1 cellular context compared by ENCODE assay signal in the genomic region with DNA sequence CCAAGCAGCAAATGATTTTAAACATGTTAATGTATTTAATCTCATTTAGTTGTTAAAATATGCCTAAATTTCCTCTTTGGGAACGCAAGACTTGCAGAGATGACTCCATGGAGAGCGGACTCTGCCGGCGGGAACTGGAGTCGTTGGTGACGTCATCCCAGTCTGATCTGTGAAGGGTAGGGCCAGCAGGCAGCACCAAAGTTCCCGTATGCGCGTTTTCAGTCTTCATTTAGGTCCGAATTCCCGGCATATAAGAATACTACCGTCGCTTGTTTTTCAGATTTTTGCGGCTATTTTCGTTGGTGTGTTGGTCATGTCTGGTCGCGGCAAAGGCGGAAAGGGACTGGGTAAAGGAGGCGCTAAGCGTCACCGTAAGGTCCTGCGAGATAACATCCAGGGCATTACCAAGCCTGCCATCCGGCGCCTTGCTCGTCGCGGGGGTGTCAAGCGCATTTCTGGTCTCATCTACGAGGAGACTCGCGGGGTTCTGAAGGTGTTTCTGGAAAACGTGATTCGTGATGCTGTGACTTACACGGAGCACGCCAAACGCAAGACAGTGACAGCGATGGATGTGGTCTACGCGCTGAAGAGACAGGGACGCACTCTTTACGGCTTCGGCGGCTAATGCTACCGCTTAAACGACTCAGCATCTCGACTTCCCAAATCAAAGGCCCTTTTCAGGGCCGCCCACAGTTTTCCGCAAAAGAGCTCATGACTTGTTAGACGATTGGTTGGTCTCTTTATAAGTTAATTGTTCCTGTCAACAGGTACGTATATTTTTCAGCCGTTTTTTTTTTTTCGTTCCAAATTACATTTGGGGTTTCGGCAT.
TF ChIP-seq lines count a peak whose summit lies in the region.

No MANE protein-coding gene starts in this region.

TF ChIP-seq in HepG2, 621 proteins besides CTCF, POLR2A, EP300 and RAD21 (continued from another document):
- TF ChIP-seq ZBTB39 (CRISPR knock-in tag; IDR thresholded peaks at IDR 0.05) (no peak), ZNF33A (CRISPR knock-in tag; IDR thresholded peaks at IDR 0.05; ENCODE audit: borderline replicate concordance) (0 out of 2 replicates have a peak, but pooled peaks have one; percentile 49), LCORL (IDR thresholded peaks at IDR 0.05) (no peak), LCORL (CRISPR knock-in tag; IDR thresholded peaks at IDR 0.05) (no peak), MLX (CRISPR knock-in tag; IDR thresholded peaks at IDR 0.05) (no peak), RBM39 (IDR thresholded peaks at IDR 0.05; ENCODE audit: low read depth, low read length, poor library complexity, severe bottlenecking) (peak; percentile 96), RXRA (CRISPR knock-in tag; IDR thresholded peaks at IDR 0.05) (peak; percentile 62; the same call in 1 of the 2 replicates), SIX4 (CRISPR knock-in tag; IDR thresholded peaks at IDR 0.05) (no peak; the same call in 1 of the 2 replicates), CENPX (CRISPR knock-in tag; IDR thresholded peaks at IDR 0.05) (no peak), ZNF253 (CRISPR knock-in tag; IDR thresholded peaks at IDR 0.05; ENCODE audit: borderline replicate concordance) (no peak), ZBTB21 (CRISPR knock-in tag; IDR thresholded peaks at IDR 0.05) (peak; percentile 89)
- TF ChIP-seq, protein P1, sequence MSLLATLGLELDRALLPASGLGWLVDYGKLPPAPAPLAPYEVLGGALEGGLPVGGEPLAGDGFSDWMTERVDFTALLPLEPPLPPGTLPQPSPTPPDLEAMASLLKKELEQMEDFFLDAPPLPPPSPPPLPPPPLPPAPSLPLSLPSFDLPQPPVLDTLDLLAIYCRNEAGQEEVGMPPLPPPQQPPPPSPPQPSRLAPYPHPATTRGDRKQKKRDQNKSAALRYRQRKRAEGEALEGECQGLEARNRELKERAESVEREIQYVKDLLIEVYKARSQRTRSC (CRISPR knock-in tag; IDR thresholded peaks at IDR 0.05; ENCODE audit: low read depth): no peak
